In the genomic region with DNA sequence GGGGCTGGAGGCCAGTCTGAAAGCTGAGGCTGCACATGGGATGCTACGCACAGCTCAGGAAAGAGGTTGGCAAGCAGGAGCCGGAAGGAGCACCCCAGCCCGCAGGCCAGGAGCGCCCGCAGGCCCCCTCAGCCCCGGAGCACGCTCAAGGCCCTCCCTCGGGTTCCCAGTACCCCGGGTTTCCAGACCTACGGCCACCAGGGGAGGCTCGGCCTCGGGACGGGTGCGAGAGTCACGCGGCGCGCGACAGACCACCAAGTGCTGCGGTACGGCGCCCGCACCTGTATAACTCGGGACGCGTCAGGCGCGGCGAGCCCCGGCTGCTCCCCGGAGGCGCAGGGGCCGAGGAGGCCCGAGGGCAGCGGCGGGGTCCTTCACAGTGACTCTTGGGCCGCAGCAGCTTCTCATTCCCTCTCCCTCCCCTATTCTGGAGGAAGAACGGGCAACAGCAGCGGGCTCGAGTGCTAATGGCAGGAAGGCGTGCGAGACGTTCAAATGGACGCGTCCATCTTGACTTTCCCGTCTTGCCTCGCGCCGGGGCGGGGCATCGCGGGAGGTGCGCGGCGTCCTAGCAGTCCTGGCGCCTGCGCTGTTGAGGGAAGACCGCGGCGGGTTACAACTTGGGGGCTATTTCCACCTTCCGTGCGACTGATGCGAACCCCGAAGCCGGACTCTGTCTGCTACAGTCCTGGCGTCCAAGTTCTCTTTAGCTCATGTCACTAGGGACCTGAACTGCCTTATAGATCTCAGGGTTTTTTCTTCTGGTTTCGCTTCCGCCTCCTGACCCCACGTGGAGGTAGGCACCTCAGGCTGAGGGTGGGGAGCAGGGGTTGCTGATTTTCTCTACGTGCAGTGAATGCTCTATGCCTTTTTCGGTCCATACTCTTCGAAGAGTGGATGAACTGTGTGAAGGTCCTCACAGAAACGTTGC, we compare ENCODE assay signal across 1 cellular context.
A peak's percentile ranks its signal among the peaks of the same experiment; 100 is the strongest.
TF ChIP-seq lines count a peak whose summit lies in the region.

A gene with protein sequence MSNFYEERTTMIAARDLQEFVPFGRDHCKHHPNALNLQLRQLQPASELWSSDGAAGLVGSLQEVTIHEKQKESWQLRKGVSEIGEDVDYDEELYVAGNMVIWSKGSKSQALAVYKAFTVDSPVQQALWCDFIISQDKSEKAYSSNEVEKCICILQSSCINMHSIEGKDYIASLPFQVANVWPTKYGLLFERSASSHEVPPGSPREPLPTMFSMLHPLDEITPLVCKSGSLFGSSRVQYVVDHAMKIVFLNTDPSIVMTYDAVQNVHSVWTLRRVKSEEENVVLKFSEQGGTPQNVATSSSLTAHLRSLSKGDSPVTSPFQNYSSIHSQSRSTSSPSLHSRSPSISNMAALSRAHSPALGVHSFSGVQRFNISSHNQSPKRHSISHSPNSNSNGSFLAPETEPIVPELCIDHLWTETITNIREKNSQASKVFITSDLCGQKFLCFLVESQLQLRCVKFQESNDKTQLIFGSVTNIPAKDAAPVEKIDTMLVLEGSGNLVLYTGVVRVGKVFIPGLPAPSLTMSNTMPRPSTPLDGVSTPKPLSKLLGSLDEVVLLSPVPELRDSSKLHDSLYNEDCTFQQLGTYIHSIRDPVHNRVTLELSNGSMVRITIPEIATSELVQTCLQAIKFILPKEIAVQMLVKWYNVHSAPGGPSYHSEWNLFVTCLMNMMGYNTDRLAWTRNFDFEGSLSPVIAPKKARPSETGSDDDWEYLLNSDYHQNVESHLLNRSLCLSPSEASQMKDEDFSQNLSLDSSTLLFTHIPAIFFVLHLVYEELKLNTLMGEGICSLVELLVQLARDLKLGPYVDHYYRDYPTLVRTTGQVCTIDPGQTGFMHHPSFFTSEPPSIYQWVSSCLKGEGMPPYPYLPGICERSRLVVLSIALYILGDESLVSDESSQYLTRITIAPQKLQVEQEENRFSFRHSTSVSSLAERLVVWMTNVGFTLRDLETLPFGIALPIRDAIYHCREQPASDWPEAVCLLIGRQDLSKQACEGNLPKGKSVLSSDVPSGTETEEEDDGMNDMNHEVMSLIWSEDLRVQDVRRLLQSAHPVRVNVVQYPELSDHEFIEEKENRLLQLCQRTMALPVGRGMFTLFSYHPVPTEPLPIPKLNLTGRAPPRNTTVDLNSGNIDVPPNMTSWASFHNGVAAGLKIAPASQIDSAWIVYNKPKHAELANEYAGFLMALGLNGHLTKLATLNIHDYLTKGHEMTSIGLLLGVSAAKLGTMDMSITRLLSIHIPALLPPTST (N-terminal part only) (minus strand): TSS at position 533 of the 931 bp plus-strand sequence. CDS start 3,368 bp downstream, outside the sequence.

TF ChIP-seq in HepG2, 621 proteins besides CTCF, POLR2A, EP300 and RAD21 (continued from another document and continues in another):
- TF ChIP-seq, protein P1, sequence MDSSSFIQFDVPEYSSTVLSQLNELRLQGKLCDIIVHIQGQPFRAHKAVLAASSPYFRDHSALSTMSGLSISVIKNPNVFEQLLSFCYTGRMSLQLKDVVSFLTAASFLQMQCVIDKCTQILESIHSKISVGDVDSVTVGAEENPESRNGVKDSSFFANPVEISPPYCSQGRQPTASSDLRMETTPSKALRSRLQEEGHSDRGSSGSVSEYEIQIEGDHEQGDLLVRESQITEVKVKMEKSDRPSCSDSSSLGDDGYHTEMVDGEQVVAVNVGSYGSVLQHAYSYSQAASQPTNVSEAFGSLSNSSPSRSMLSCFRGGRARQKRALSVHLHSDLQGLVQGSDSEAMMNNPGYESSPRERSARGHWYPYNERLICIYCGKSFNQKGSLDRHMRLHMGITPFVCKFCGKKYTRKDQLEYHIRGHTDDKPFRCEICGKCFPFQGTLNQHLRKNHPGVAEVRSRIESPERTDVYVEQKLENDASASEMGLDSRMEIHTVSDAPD (CRISPR knock-in tag; IDR thresholded peaks at IDR 0.05) = peak; percentile 84
- TF ChIP-seq ZNF260 (CRISPR knock-in tag; IDR thresholded peaks at IDR 0.05; ENCODE audit: borderline replicate concordance, low read depth) = no peak
- TF ChIP-seq, protein P2, sequence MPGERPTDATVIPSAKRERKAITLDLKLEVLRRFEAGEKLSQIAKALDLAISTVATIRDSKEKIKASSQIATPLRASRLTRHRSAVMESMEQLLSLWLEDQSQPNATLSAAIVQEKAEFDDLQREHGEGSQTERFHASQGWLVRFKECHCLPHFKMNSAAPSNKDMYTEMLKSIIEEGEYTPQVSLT (CRISPR knock-in tag; IDR thresholded peaks at IDR 0.05; ENCODE audit: borderline replicate concordance, low read depth) = no peak
- peak; percentile 75 for TF ChIP-seq SPEN (CRISPR knock-in tag; IDR thresholded peaks at IDR 0.05; ENCODE audit: low read depth)
- no peak; the same call in 1 of the 2 replicates for TF ChIP-seq RFX3 (CRISPR knock-in tag; IDR thresholded peaks at IDR 0.05)
- TF ChIP-seq, protein P3, sequence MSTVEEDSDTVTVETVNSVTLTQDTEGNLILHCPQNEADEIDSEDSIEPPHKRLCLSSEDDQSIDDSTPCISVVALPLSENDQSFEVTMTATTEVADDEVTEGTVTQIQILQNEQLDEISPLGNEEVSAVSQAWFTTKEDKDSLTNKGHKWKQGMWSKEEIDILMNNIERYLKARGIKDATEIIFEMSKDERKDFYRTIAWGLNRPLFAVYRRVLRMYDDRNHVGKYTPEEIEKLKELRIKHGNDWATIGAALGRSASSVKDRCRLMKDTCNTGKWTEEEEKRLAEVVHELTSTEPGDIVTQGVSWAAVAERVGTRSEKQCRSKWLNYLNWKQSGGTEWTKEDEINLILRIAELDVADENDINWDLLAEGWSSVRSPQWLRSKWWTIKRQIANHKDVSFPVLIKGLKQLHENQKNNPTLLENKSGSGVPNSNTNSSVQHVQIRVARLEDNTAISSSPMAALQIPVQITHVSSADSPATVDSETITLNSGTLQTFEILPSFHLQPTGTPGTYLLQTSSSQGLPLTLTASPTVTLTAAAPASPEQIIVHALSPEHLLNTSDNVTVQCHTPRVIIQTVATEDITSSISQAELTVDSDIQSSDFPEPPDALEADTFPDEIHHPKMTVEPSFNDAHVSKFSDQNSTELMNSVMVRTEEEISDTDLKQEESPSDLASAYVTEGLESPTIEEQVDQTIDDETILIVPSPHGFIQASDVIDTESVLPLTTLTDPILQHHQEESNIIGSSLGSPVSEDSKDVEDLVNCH (CRISPR knock-in tag; IDR thresholded peaks at IDR 0.05) = no peak
- peak; percentile 30; the same call in 1 of the 2 replicates for TF ChIP-seq NFE2L1 (CRISPR knock-in tag; IDR thresholded peaks at IDR 0.05; ENCODE audit: borderline replicate concordance)
- peak; percentile 95 for TF ChIP-seq HES4 (CRISPR knock-in tag; IDR thresholded peaks at IDR 0.05; ENCODE audit: borderline replicate concordance)
- TF ChIP-seq HOXA5 (CRISPR knock-in tag; IDR thresholded peaks at IDR 0.05) = peak; percentile 91
- TF ChIP-seq, protein P4, sequence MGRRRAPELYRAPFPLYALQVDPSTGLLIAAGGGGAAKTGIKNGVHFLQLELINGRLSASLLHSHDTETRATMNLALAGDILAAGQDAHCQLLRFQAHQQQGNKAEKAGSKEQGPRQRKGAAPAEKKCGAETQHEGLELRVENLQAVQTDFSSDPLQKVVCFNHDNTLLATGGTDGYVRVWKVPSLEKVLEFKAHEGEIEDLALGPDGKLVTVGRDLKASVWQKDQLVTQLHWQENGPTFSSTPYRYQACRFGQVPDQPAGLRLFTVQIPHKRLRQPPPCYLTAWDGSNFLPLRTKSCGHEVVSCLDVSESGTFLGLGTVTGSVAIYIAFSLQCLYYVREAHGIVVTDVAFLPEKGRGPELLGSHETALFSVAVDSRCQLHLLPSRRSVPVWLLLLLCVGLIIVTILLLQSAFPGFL (CRISPR knock-in tag; IDR thresholded peaks at IDR 0.05) = peak; percentile 16; the same call in 1 of the 2 replicates
- TF ChIP-seq NFYB (CRISPR knock-in tag; IDR thresholded peaks at IDR 0.05) = peak; percentile 25
- TF ChIP-seq NFKBIZ (CRISPR knock-in tag; IDR thresholded peaks at IDR 0.05) = peak; percentile 72; the same call in 1 of the 2 replicates
- peak; percentile 95 for TF ChIP-seq KMT2B (CRISPR knock-in tag; IDR thresholded peaks at IDR 0.05)
- TF ChIP-seq ZBTB21 (CRISPR knock-in tag; IDR thresholded peaks at IDR 0.05) = no peak
- no peak for TF ChIP-seq PAWR (CRISPR knock-in tag; IDR thresholded peaks at IDR 0.05; ENCODE audit: borderline replicate concordance)
- peak; percentile 81; the same call in 1 of the 2 replicates for TF ChIP-seq MEIS1 (CRISPR knock-in tag; IDR thresholded peaks at IDR 0.05; ENCODE audit: borderline replicate concordance)
- 0 out of 2 replicates have a peak, but pooled peaks have one; percentile 18 for TF ChIP-seq HNF4A (CRISPR knock-in tag; IDR thresholded peaks at IDR 0.05)
- TF ChIP-seq, protein P5, sequence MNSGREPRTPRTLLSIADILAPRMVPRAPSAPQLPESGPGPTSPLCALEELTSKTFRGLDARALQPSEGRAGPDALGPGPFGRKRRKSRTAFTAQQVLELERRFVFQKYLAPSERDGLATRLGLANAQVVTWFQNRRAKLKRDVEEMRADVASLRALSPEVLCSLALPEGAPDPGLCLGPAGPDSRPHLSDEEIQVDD (CRISPR knock-in tag; IDR thresholded peaks at IDR 0.05; ENCODE audit: borderline replicate concordance) = 0 out of 2 replicates have a peak, but pooled peaks have one; percentile 10
- TF ChIP-seq, protein P6, sequence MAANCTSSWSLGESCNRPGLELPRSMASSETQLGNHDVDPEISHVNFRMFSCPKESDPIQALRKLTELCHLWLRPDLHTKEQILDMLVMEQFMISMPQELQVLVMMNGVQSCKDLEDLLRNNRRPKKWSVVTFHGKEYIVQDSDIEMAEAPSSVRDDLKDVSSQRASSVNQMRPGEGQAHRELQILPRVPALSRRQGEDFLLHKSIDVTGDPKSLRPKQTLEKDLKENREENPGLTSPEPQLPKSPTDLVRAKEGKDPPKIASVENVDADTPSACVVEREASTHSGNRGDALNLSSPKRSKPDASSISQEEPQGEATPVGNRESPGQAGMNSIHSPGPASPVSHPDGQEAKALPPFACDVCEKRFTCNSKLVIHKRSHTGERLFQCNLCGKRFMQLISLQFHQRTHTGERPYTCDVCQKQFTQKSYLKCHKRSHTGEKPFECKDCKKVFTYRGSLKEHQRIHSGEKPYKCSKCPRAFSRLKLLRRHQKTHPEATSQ (CRISPR knock-in tag; IDR thresholded peaks at IDR 0.05; ENCODE audit: borderline replicate concordance) = peak; percentile 83; the same call in 1 of the 2 replicates
- TF ChIP-seq BRCA1 (CRISPR knock-in tag; IDR thresholded peaks at IDR 0.05) = 0 out of 2 replicates have a peak, but pooled peaks have one; percentile 71
- peak; percentile 69 for TF ChIP-seq ETV5 (CRISPR knock-in tag; IDR thresholded peaks at IDR 0.05; ENCODE audit: borderline replicate concordance)
- peak; percentile 86; the same call in 1 of the 2 replicates for TF ChIP-seq ZNF839 (CRISPR knock-in tag; IDR thresholded peaks at IDR 0.05; ENCODE audit: borderline replicate concordance)
- no peak for TF ChIP-seq ZFAT (CRISPR knock-in tag; conservative IDR thresholded peaks at IDR 0.05)
- no peak for TF ChIP-seq SKI (IDR thresholded peaks at IDR 0.05; ENCODE audit: partially characterized antibody)
- 0 out of 2 replicates have a peak, but pooled peaks have one; percentile 68 for TF ChIP-seq ZNF44 (CRISPR knock-in tag; IDR thresholded peaks at IDR 0.05)
- TF ChIP-seq SIN3B (IDR thresholded peaks at IDR 0.05; ENCODE audit: low read length) = peak; percentile 89
- TF ChIP-seq, protein P7, sequence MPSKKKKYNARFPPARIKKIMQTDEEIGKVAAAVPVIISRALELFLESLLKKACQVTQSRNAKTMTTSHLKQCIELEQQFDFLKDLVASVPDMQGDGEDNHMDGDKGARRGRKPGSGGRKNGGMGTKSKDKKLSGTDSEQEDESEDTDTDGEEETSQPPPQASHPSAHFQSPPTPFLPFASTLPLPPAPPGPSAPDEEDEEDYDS (CRISPR knock-in tag; IDR thresholded peaks at IDR 0.05) = peak; percentile 94
- no peak for TF ChIP-seq TRIM24 (CRISPR knock-in tag; IDR thresholded peaks at IDR 0.05)
- TF ChIP-seq, protein P8, sequence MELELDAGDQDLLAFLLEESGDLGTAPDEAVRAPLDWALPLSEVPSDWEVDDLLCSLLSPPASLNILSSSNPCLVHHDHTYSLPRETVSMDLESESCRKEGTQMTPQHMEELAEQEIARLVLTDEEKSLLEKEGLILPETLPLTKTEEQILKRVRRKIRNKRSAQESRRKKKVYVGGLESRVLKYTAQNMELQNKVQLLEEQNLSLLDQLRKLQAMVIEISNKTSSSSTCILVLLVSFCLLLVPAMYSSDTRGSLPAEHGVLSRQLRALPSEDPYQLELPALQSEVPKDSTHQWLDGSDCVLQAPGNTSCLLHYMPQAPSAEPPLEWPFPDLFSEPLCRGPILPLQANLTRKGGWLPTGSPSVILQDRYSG (CRISPR knock-in tag; IDR thresholded peaks at IDR 0.05) = no peak
- TF ChIP-seq SSRP1 (CRISPR knock-in tag; IDR thresholded peaks at IDR 0.05) = peak; percentile 56; the same call in 1 of the 2 replicates
- peak; percentile 86 for TF ChIP-seq SP4 (CRISPR knock-in tag; IDR thresholded peaks at IDR 0.05)
- TF ChIP-seq CHD4 (IDR thresholded peaks at IDR 0.05; ENCODE audit: borderline replicate concordance, low read length) = no peak
- peak; percentile 13; the same call in 1 of the 2 replicates for TF ChIP-seq SIX1 (CRISPR knock-in tag; IDR thresholded peaks at IDR 0.05; ENCODE audit: borderline replicate concordance)
- TF ChIP-seq PHF5A (CRISPR knock-in tag; IDR thresholded peaks at IDR 0.05; ENCODE audit: low read depth, unreplicated experiment) = peak; percentile 40
- TF ChIP-seq SNAI1 (CRISPR knock-in tag; IDR thresholded peaks at IDR 0.05; ENCODE audit: borderline replicate concordance) = 0 out of 2 replicates have a peak, but pooled peaks have one; percentile 29
- no peak for TF ChIP-seq MLLT10 (CRISPR knock-in tag; IDR thresholded peaks at IDR 0.05)
- TF ChIP-seq ZNF160 (CRISPR knock-in tag; IDR thresholded peaks at IDR 0.05) = peak; percentile 90
- TF ChIP-seq, protein P9, sequence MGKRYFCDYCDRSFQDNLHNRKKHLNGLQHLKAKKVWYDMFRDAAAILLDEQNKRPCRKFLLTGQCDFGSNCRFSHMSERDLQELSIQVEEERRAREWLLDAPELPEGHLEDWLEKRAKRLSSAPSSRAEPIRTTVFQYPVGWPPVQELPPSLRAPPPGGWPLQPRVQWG (CRISPR knock-in tag; IDR thresholded peaks at IDR 0.05; ENCODE audit: borderline replicate concordance, low read depth) = no peak
- no peak for TF ChIP-seq ZNF337 (CRISPR knock-in tag; IDR thresholded peaks at IDR 0.05; ENCODE audit: borderline replicate concordance, low read depth)
- peak; percentile 29 for TF ChIP-seq SMAD3 (CRISPR knock-in tag; IDR thresholded peaks at IDR 0.05)
- peak; percentile 79 for TF ChIP-seq ZNF891 (CRISPR knock-in tag; IDR thresholded peaks at IDR 0.05)
- TF ChIP-seq SATB2 (CRISPR knock-in tag; IDR thresholded peaks at IDR 0.05) = 0 out of 2 replicates have a peak, but pooled peaks have one; percentile 41
- no peak for TF ChIP-seq PCBP2 (optimal IDR thresholded peaks at IDR 0.05; ENCODE audit: low read depth, low read length, poor library complexity, severe bottlenecking)
- TF ChIP-seq IRX3 (CRISPR knock-in tag; IDR thresholded peaks at IDR 0.05; ENCODE audit: borderline replicate concordance, low read depth) = peak; percentile 92; the same call in 1 of the 2 replicates
